In the genomic region with DNA sequence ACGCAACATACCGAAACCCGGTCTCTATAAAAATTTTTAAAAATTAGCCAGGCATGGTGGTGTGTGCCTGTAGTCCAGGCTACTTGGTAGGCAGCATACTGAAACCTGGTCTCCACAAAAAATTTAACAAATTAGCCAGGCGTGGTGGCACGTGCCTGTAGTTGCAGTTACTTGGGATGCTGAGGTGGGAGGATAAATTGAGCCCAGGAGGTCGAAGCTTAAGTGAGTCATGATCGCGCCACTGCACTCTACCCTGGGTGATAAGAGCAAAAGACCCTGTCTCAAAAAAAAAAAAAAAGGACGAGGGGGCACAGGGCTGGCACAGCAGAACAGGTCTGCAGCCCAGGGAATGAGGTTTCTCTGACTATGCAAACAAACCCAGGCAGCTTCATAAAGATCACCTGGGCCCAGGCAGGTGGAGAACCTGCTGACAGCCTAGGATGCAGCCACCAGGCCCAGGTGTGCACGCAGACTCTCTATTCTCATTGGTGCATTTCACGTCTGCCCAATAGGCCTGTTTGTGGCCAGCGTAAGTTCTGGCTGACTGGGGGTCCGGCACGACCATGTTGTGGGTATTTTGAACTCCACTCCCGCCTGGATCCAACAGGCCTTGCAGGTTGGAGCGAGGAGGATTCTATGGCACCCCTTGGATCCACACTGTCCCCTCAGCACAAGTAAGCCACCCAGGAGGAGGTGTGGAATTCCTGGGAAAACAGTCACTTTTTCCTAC, we compare ENCODE assay signal across 15 cellular contexts.
DNase-seq lines count a peak whose midpoint lies in the region; ATAC-seq and TF ChIP-seq lines count a peak whose summit lies in the region.
"Had no signal": no experiment of that assay in that cellular context is flagged by ENCODE, and none has a peak within 500 bp of the region (broad histone marks: within the 10 kb centered on the region; RNA-seq: fewer than 3 reads in every experiment).

No MANE protein-coding gene starts in this region.

- no peak overlapping the region for H3K27ac ChIP-seq in BLaER1
- no peak overlapping the region for H3K27ac ChIP-seq in mesendoderm (ENCODE audit: low read depth, low read length)
- no peak overlapping the region for H3K27ac ChIP-seq in WERI-Rb-1

- no peak overlapping the region for H3K9ac ChIP-seq in BLaER1
- no peak overlapping the region for H3K9ac ChIP-seq in mesendoderm (ENCODE audit: low read length)

- H4K8ac ChIP-seq in mesendoderm (ENCODE audit: low read depth, low read length), result no peak overlapping the region

- H2BK5ac ChIP-seq in mesendoderm (ENCODE audit: low read length), result no peak overlapping the region

- H3K36me3 Mint-ChIP-seq in dendritic cell treated with granulocyte-macrophage colony-stimulating factor and Interleukin-4, amounts not matched to agents 40 ng/mL and 50 ng/mL, for 4 days (ENCODE audit: low read depth), result peaks cover 58% of the 10 kb centered on the region

- no peak overlapping the region for H3K4me3 Mint-ChIP-seq in dendritic cell treated with granulocyte-macrophage colony-stimulating factor and Interleukin-4, amounts not matched to agents 40 ng/mL and 50 ng/mL, for 4 days

- H3K27ac Mint-ChIP-seq in dendritic cell treated with granulocyte-macrophage colony-stimulating factor and Interleukin-4, amounts not matched to agents 40 ng/mL and 50 ng/mL, for 4 days, result peak overlapping the region; percentile 33

- H3K9me3 ChIP-seq in BLaER1 (no peaks in the 10 kb centered on the region), WERI-Rb-1 (ENCODE audit: severe bottlenecking) (no peaks in the 10 kb centered on the region)
- H3K9me3 ChIP-seq: Caco-2 had no signal

- H3K4me1 Mint-ChIP-seq in dendritic cell treated with granulocyte-macrophage colony-stimulating factor and Interleukin-4, amounts not matched to agents 40 ng/mL and 50 ng/mL, for 4 days (ENCODE audit: low read depth), result peaks cover 50% of the 10 kb centered on the region

- H3K36me3 ChIP-seq in BLaER1, result no peaks in the 10 kb centered on the region
- peaks cover 3% of the 10 kb centered on the region for H3K36me3 ChIP-seq in mesendoderm (ENCODE audit: control insufficient read depth, insufficient read depth, low read length)
- peaks cover 20% of the 10 kb centered on the region for H3K36me3 ChIP-seq in WERI-Rb-1

- no CpG with 5 or more reads among the region's 16 CpGs for WGBS in mesendoderm (ENCODE audit: extremely low coverage, insufficient coverage, low lambda C conversion rate)

- H3K23ac ChIP-seq in mesendoderm (ENCODE audit: low read length), result no peak overlapping the region

- no peak for ATAC-seq in GM18909 (IDR thresholded peaks at IDR 0.05; ENCODE audit: poor library complexity, unreplicated experiment)
- no peak for ATAC-seq in GM21381 (IDR thresholded peaks at IDR 0.05; ENCODE audit: unreplicated experiment)

- H3K79me1 ChIP-seq in mesendoderm (ENCODE audit: low read length), result no peaks in the 10 kb centered on the region

- intact Hi-C loops in dendritic cell treated with granulocyte-macrophage colony-stimulating factor and Interleukin-4, amounts not matched to agents 40 ng/mL and 50 ng/mL, for 4 days (cut with micrococcal nuclease), result loop anchor here (5.0 kb wide), 2 partner anchors 946 to 961 kb away; no protein-coding TSS in a partner anchor

- peak overlapping the region; percentile 79 for H3K4me2 ChIP-seq in BLaER1
- H3K4me2 ChIP-seq in mesendoderm (ENCODE audit: low read length), result no peak overlapping the region

- H3K4me1 ChIP-seq in BLaER1 (peaks cover 91% of the 10 kb centered on the region), mesendoderm (ENCODE audit: control insufficient read depth, low read depth, low read length) (no peaks in the 10 kb centered on the region)

- no peak overlapping the region for H4K5ac ChIP-seq in mesendoderm (ENCODE audit: low read length)

- no peak for TF ChIP-seq CTCF in WERI-Rb-1 (IDR thresholded peaks at IDR 0.05; ENCODE audit: low read depth, low read length)

- DNase-seq in NCI-H345 treated with DMSO at 0.1 percent for 48 hours (lab: John Stamatoyannopoulos, UW; ENCODE audit: unreplicated experiment), result peak; percentile 22
- DNase-seq in mesendoderm, result peak; percentile 47
- DNase-seq in WERI-Rb-1, result no peak
- DNase-seq: Caco-2, DMS153, NCI-H1048, NCI-H1436 treated with DMSO at 0.1 percent for 48 hours, NCI-H2029 treated with DMSO at 0.1 percent for 48 hours, NCI-H526 treated with DMSO at 0.1 percent for 48 hours, RPMI8226, SIG-M5 had no signal

- peaks cover 8% of the 10 kb centered on the region for H3K27me3 Mint-ChIP-seq in dendritic cell treated with granulocyte-macrophage colony-stimulating factor and Interleukin-4, amounts not matched to agents 40 ng/mL and 50 ng/mL, for 4 days

- no peak overlapping the region for H2BK15ac ChIP-seq in mesendoderm (replicated peaks; ENCODE audit: low read depth)

- H3K4ac ChIP-seq in mesendoderm (ENCODE audit: low read depth, low read length), result no peak overlapping the region

- H4K20me1 ChIP-seq in BLaER1, result no peaks in the 10 kb centered on the region

- no peak overlapping the region for H3K18ac ChIP-seq in mesendoderm (ENCODE audit: low read length)

- H3K56ac ChIP-seq in mesendoderm (ENCODE audit: low read length), result no peak overlapping the region

- H3K9me3 Mint-ChIP-seq in dendritic cell treated with granulocyte-macrophage colony-stimulating factor and Interleukin-4, amounts not matched to agents 40 ng/mL and 50 ng/mL, for 4 days, result no peaks in the 10 kb centered on the region

- H3K27me3 ChIP-seq in BLaER1 (no peaks in the 10 kb centered on the region), mesendoderm (ENCODE audit: insufficient read depth, low read length, poor library complexity) (no peaks in the 10 kb centered on the region), WERI-Rb-1 (ENCODE audit: insufficient read depth, low read depth, severe bottlenecking) (no peaks in the 10 kb centered on the region)

- H2BK120ac ChIP-seq in mesendoderm (ENCODE audit: low read depth, low read length), result no peak overlapping the region

- no peaks in the 10 kb centered on the region for H3K79me2 ChIP-seq in mesendoderm (ENCODE audit: control insufficient read depth, insufficient read depth, low read length)

- H2AK5ac ChIP-seq in mesendoderm (ENCODE audit: low read length), result no peak overlapping the region

- H3K4me3 ChIP-seq in BLaER1, result no peak overlapping the region
- H3K4me3 ChIP-seq in mesendoderm (ENCODE audit: low read length), result no peak overlapping the region
- no peak overlapping the region for H3K4me3 ChIP-seq in WERI-Rb-1 (ENCODE audit: low read depth, low read length)
